ENCODE assay signal across 9 cellular contexts in genomic region chr7:55569269-55569663, GRCh38. TPM values are rescaled to one million over a fixed set of nuclear protein-coding genes. Genes with fewer than 3 reads are reported as not detected.
DNase-seq lines count a peak whose midpoint lies in the region; ATAC-seq and TF ChIP-seq lines count a peak whose summit lies in the region.
"Had no signal": no experiment of that assay in that cellular context is flagged by ENCODE, and none has a peak within 500 bp of the region (broad histone marks: within the 10 kb centered on the region; RNA-seq: fewer than 3 reads in every experiment).

No MANE protein-coding gene starts in this region.

- H3K9me3 Mint-ChIP-seq in CD4-positive, CD25-positive, alpha-beta regulatory T cell: peaks cover 0 to 3% (median 0%) of the 10 kb centered on the region in 7 donors
- H3K9me3 Mint-ChIP-seq in activated naive CD8-positive, alpha-beta T cell treated with anti-CD3 and anti-CD28 coated beads, Interleukin-2, amount 10 ng/mL, durations not matched to agents 7 days and 5 days: no peaks in the 10 kb centered on the region
- H3K9me3 Mint-ChIP-seq in naive thymus-derived CD8-positive, alpha-beta T cell: no peaks in the 10 kb centered on the region
- no peaks in the 10 kb centered on the region for H3K9me3 Mint-ChIP-seq in endothelial cell (ENCODE audit: unreplicated experiment)

- H3K36me3 ChIP-seq in CD4-positive, CD25-positive, alpha-beta regulatory T cell (ENCODE audit: control insufficient read depth, insufficient read depth, low read length): no peaks in the 10 kb centered on the region
- H3K36me3 ChIP-seq in HUES48 (ENCODE audit: control insufficient read depth, insufficient read depth, low read length) (no peaks in the 10 kb centered on the region), SJCRH30 (peaks cover 2% of the 10 kb centered on the region; the same call in 1 of the 2 replicates)

- TF ChIP-seq CTCF in endothelial cell (IDR thresholded peaks at IDR 0.05; ENCODE audit: unreplicated experiment): no peak

- no peaks in the 10 kb centered on the region for H3K27me3 ChIP-seq in CD4-positive, CD25-positive, alpha-beta regulatory T cell (ENCODE audit: control insufficient read depth, insufficient read depth, low read length)
- H3K27me3 ChIP-seq in HUES48 (ENCODE audit: control insufficient read depth, insufficient read depth, low read length) (peaks cover 5% of the 10 kb centered on the region), SJCRH30 (no peaks in the 10 kb centered on the region)

- peak overlapping the region; percentile 86 to 91 (median 90) for H3K27ac Mint-ChIP-seq in CD4-positive, CD25-positive, alpha-beta regulatory T cell
- peak overlapping the region; percentile 4 for H3K27ac Mint-ChIP-seq in activated naive CD8-positive, alpha-beta T cell treated with anti-CD3 and anti-CD28 coated beads, Interleukin-2, amount 10 ng/mL, durations not matched to agents 7 days and 5 days
- H3K27ac Mint-ChIP-seq in naive thymus-derived CD8-positive, alpha-beta T cell: peak overlapping the region; percentile 9 to 94 (median 80)
- no peak overlapping the region for H3K27ac Mint-ChIP-seq in endothelial cell (ENCODE audit: unreplicated experiment)

- peak overlapping the region; percentile 92 to 97 (median 96) for H3K4me3 Mint-ChIP-seq in CD4-positive, CD25-positive, alpha-beta regulatory T cell
- H3K4me3 Mint-ChIP-seq in activated naive CD8-positive, alpha-beta T cell treated with anti-CD3 and anti-CD28 coated beads, Interleukin-2, amount 10 ng/mL, durations not matched to agents 7 days and 5 days: peak overlapping the region; percentile 69
- peak overlapping the region; percentile 32 to 97 (median 86) for H3K4me3 Mint-ChIP-seq in naive thymus-derived CD8-positive, alpha-beta T cell
- no peak overlapping the region for H3K4me3 Mint-ChIP-seq in endothelial cell (ENCODE audit: unreplicated experiment)

- ATAC-seq in CD4-positive, CD25-positive, alpha-beta regulatory T cell (ENCODE audit: low read depth in 2 of 2): no peak
- ATAC-seq in activated naive CD8-positive, alpha-beta T cell treated with anti-CD3 and anti-CD28 coated beads, Interleukin-2, amount 10 ng/mL, durations not matched to agents 7 days and 5 days (ENCODE audit: low read depth): no peak
- no peak for ATAC-seq in naive thymus-derived CD8-positive, alpha-beta T cell
- no peak for ATAC-seq in HG03139 (IDR thresholded peaks at IDR 0.05; ENCODE audit: unreplicated experiment)

- peaks cover 23 to 81% (median 69%) of the 10 kb centered on the region in 4 donors for H3K4me1 Mint-ChIP-seq in CD4-positive, CD25-positive, alpha-beta regulatory T cell
- peaks cover 51% of the 10 kb centered on the region for H3K4me1 Mint-ChIP-seq in activated naive CD8-positive, alpha-beta T cell treated with anti-CD3 and anti-CD28 coated beads, Interleukin-2, amount 10 ng/mL, durations not matched to agents 7 days and 5 days
- H3K4me1 Mint-ChIP-seq in naive thymus-derived CD8-positive, alpha-beta T cell: peaks cover 45 to 86% (median 81%) of the 10 kb centered on the region in 4 donors
- H3K4me1 Mint-ChIP-seq in endothelial cell (ENCODE audit: unreplicated experiment): peaks cover 42% of the 10 kb centered on the region

- H3K4me3 ChIP-seq in CD4-positive, CD25-positive, alpha-beta regulatory T cell (ENCODE audit: low read depth, low read length): peak overlapping the region; percentile 99
- no peak overlapping the region for H3K4me3 ChIP-seq in HUES48 (ENCODE audit: low read depth, low read length)
- no peak overlapping the region for H3K4me3 ChIP-seq in SJCRH30

- H3K4me1 ChIP-seq in CD4-positive, CD25-positive, alpha-beta regulatory T cell (ENCODE audit: control insufficient read depth, insufficient read depth, low read length, poor library complexity, severe bottlenecking): peaks cover 87% of the 10 kb centered on the region
- H3K4me1 ChIP-seq in HUES48 (ENCODE audit: control insufficient read depth, insufficient read depth, low read length): peaks cover 68% of the 10 kb centered on the region
- H3K4me1 ChIP-seq in SJCRH30: peaks cover 14% of the 10 kb centered on the region

- H3K9me3 ChIP-seq in CD4-positive, CD25-positive, alpha-beta regulatory T cell (ENCODE audit: control insufficient read depth in 2 of 2, low read length in 2 of 2): no peaks in the 10 kb centered on the region
- H3K9me3 ChIP-seq in HUES48 (ENCODE audit: control insufficient read depth, insufficient read depth, low read length) (no peaks in the 10 kb centered on the region), SJCRH30 (replicated peaks) (no peaks in the 10 kb centered on the region)

- no peaks in the 10 kb centered on the region for H3K27me3 Mint-ChIP-seq in CD4-positive, CD25-positive, alpha-beta regulatory T cell
- H3K27me3 Mint-ChIP-seq in activated naive CD8-positive, alpha-beta T cell treated with anti-CD3 and anti-CD28 coated beads, Interleukin-2, amount 10 ng/mL, durations not matched to agents 7 days and 5 days: no peaks in the 10 kb centered on the region
- no peaks in the 10 kb centered on the region for H3K27me3 Mint-ChIP-seq in naive thymus-derived CD8-positive, alpha-beta T cell
- H3K27me3 Mint-ChIP-seq in endothelial cell (ENCODE audit: unreplicated experiment): peaks cover 8% of the 10 kb centered on the region

- H3K36me3 Mint-ChIP-seq in CD4-positive, CD25-positive, alpha-beta regulatory T cell: peaks cover 3% of the 10 kb centered on the region
- H3K36me3 Mint-ChIP-seq in activated naive CD8-positive, alpha-beta T cell treated with anti-CD3 and anti-CD28 coated beads, Interleukin-2, amount 10 ng/mL, durations not matched to agents 7 days and 5 days: peaks cover 3% of the 10 kb centered on the region
- H3K36me3 Mint-ChIP-seq in naive thymus-derived CD8-positive, alpha-beta T cell: peaks cover 0 to 2% (median 0%) of the 10 kb centered on the region in 3 donors
- H3K36me3 Mint-ChIP-seq in endothelial cell (ENCODE audit: low read depth, unreplicated experiment): peaks cover 4% of the 10 kb centered on the region

- no peak overlapping the region for H3K9ac ChIP-seq in HUES48 (ENCODE audit: low read depth, low read length)

- DNase-seq in CD4-positive, CD25-positive, alpha-beta regulatory T cell: no peak
- no peak for DNase-seq in activated naive CD8-positive, alpha-beta T cell treated with anti-CD3 and anti-CD28 coated beads, Interleukin-2, amount 10 ng/mL, durations not matched to agents 7 days and 5 days
- no peak for DNase-seq in naive thymus-derived CD8-positive, alpha-beta T cell
- DNase-seq in endothelial cell (ENCODE audit: low spot score) (no peak), SJCRH30 (no peak), midbrain (lab: John Stamatoyannopoulos, UW) (no peak)
- DNase-seq: SHP77 had no signal

- POLR2A ChIA-PET in activated naive CD8-positive, alpha-beta T cell treated with anti-CD3 and anti-CD28 coated beads, Interleukin-2, amount 10 ng/mL, durations not matched to agents 7 days and 5 days (lab: Charles Lee): interaction anchor here (6.0 kb wide), 1 partner anchor 36 kb away, joined by 47 read pairs; no protein-coding TSS in a partner anchor
- POLR2A ChIA-PET in naive thymus-derived CD8-positive, alpha-beta T cell (lab: Charles Lee): interaction anchor here (0.6 kb wide), 1 partner anchor 204 kb away, joined by 3 read pairs; the partner anchor contains the start of gene LANCL2

- H3K27ac ChIP-seq in CD4-positive, CD25-positive, alpha-beta regulatory T cell (ENCODE audit: insufficient read depth, low read length, poor library complexity, severe bottlenecking): peak overlapping the region; percentile 79
- H3K27ac ChIP-seq in HUES48 (ENCODE audit: low read depth, low read length): peak overlapping the region; percentile 67
- H3K27ac ChIP-seq in SJCRH30: no peak overlapping the region

RNA-seq across cellular contexts. Expression of gene VOPP1, which starts 3.0 kb away (rescaled TPM):
- total RNA-seq in CD4-positive, CD25-positive, alpha-beta regulatory T cell: 128 TPM
- 10 to 100 TPM; 40.3 to 68.4 (median 56.1) TPM for polyA plus RNA-seq in CD4-positive, CD25-positive, alpha-beta regulatory T cell
- total RNA-seq in activated naive CD8-positive, alpha-beta T cell treated with anti-CD3 and anti-CD28 coated beads, Interleukin-2, amount 10 ng/mL, durations not matched to agents 7 days and 5 days: 10 to 100 TPM; 50.0 to 50.1 TPM
- total RNA-seq in naive thymus-derived CD8-positive, alpha-beta T cell: 10 to 100 TPM; 47.0 to 48.9 TPM
- polyA plus RNA-seq in naive thymus-derived CD8-positive, alpha-beta T cell: 10 to 100 TPM; 19.5 to 31.5 (median 20.9) TPM
- 54.2 TPM for total RNA-seq in endothelial cell (ENCODE audit: unreplicated experiment)
- 89.8 and 92.6 TPM in 2 replicates for total RNA-seq in SJCRH30 (2014; rRNA removed; shearing (Covaris generic))
